Comparison of ENCODE assay signal across 24 cellular contexts in the genomic region with DNA sequence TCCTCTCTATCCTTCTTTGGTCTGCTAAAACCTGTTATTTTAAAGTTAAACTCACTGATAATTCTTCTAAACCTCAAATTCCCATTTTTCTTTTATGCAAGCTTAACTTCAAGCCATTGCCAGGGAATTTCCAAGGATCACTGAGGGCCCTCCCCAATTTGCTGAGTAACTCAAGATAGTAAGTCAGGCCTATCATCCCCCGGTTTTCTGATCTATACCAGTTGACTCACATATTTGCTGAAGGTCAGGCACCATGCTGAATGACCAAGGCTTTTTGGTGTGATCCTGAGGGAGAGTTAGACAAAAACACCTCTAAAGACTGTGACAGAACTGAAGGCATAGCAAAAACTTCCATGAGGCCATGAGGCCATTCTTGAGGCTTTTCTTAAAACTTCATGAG.
DNase-seq lines count a peak whose midpoint lies in the region; ATAC-seq and TF ChIP-seq lines count a peak whose summit lies in the region.
"Had no signal": no experiment of that assay in that cellular context is flagged by ENCODE, and none has a peak within 500 bp of the region (broad histone marks: within the 10 kb centered on the region; RNA-seq: fewer than 3 reads in every experiment).

No MANE protein-coding gene starts in this region.

- ATAC-seq in foreskin keratinocyte (peak; percentile 12), HG03139 (IDR thresholded peaks at IDR 0.05; ENCODE audit: unreplicated experiment) (no peak)
- no peak for ATAC-seq in activated CD4-positive, alpha-beta T cell treated with anti-CD3 and anti-CD28 coated beads for 36 hours
- ATAC-seq: HepG2; mucosa of descending colon; stimulated activated naive CD8-positive, alpha-beta T cell treated with anti-CD3 and anti-CD28 coated beads, Interleukin-15, amount 100 ng/mL, for 72 hours; T-cell had no signal

- peaks cover 9% of the 10 kb centered on the region for H3F3A ChIP-seq in smooth muscle cell (ENCODE audit: low read depth)

- H3K27me3 Mint-ChIP-seq in activated CD4-positive, alpha-beta T cell treated with anti-CD3 and anti-CD28 coated beads for 36 hours: no peaks in the 10 kb centered on the region
- H3K27me3 Mint-ChIP-seq: activated CD4-positive, alpha-beta T cell treated with anti-CD3 and anti-CD28 coated beads, Interleukin-2, amount 10 ng/mL, durations not matched to agents 24 days and 14 days; B cell; progenitor cell of endocrine pancreas; stimulated activated naive CD8-positive, alpha-beta T cell treated with anti-CD3 and anti-CD28 coated beads, Interleukin-15, amount 100 ng/mL, for 72 hours; T-cell had no signal

- H3K79me2 ChIP-seq in smooth muscle cell (ENCODE audit: low read depth): no peaks in the 10 kb centered on the region

- H3K27me3 ChIP-seq in foreskin keratinocyte: no peaks in the 10 kb centered on the region
- no peaks in the 10 kb centered on the region for H3K27me3 ChIP-seq in smooth muscle cell (ENCODE audit: low read depth)
- H3K27me3 ChIP-seq: dorsolateral prefrontal cortex had no signal

- no peaks in the 10 kb centered on the region for H3K36me3 ChIP-seq in smooth muscle cell (ENCODE audit: low read depth)

- no peaks in the 10 kb centered on the region for H4K20me1 ChIP-seq in smooth muscle cell (ENCODE audit: low read depth)

- H3K4me3 ChIP-seq in smooth muscle cell: no peak overlapping the region
- H3K4me3 ChIP-seq: dorsolateral prefrontal cortex, mucosa of descending colon, skin epidermis had no signal

- TF ChIP-seq CTCF in foreskin keratinocyte (conservative IDR thresholded peaks at IDR 0.05) (no peak), smooth muscle cell (IDR thresholded peaks at IDR 0.05; ENCODE audit: borderline replicate concordance, insufficient read depth, poor library complexity, severe bottlenecking) (no peak)

- CTCF ChIA-PET in activated CD4-positive, alpha-beta T cell treated with anti-CD3 and anti-CD28 coated beads for 36 hours (lab: Charles Lee): no interaction called here

- WGBS in smooth muscle cell (ENCODE audit: low lambda C conversion rate): 8% methylated on average over 1 of the region's 1 CpG

- H3K27ac ChIP-seq in foreskin keratinocyte (no peak overlapping the region), smooth muscle cell (ENCODE audit: low read depth) (peak overlapping the region; percentile 47)
- H3K27ac ChIP-seq: dorsolateral prefrontal cortex, epithelial cell of prostate had no signal

- DNase-seq in LHCN-M2 (ENCODE audit: low read depth) (peak; percentile 1), amniotic stem cell (lab: John Stamatoyannopoulos, UW) (peak; percentile 32), foreskin keratinocyte (peak in 1 of 2 donors; percentile 5), smooth muscle cell (lab: John Stamatoyannopoulos, UW; ENCODE audit: unreplicated experiment) (no peak)
- DNase-seq in activated CD4-positive, alpha-beta T cell treated with anti-CD3 and anti-CD28 coated beads for 36 hours: no peak
- DNase-seq in activated CD8-positive, alpha-beta memory T cell treated with anti-CD3 and anti-CD28 coated beads, Interleukin-2, amount 50 U/mL, for 4 hours: no peak
- DNase-seq: activated CD4-positive, alpha-beta T cell treated with anti-CD3 and anti-CD28 coated beads, Interleukin-2, amount 10 ng/mL, durations not matched to agents 24 days and 14 days; caudate nucleus; dorsolateral prefrontal cortex; EL; H7; mucosa of descending colon; NCI-H146; NCI-H82; SIG-M5; stimulated activated naive CD8-positive, alpha-beta T cell treated with anti-CD3 and anti-CD28 coated beads, Interleukin-15, amount 100 ng/mL, for 72 hours; T-cell; trophoblast cell had no signal

- no peaks in the 10 kb centered on the region for H3K4me1 Mint-ChIP-seq in activated CD4-positive, alpha-beta T cell treated with anti-CD3 and anti-CD28 coated beads for 36 hours
- H3K4me1 Mint-ChIP-seq: activated CD4-positive, alpha-beta T cell treated with anti-CD3 and anti-CD28 coated beads, Interleukin-2, amount 10 ng/mL, durations not matched to agents 24 days and 14 days; B cell; stimulated activated naive CD8-positive, alpha-beta T cell treated with anti-CD3 and anti-CD28 coated beads, Interleukin-15, amount 100 ng/mL, for 72 hours; T-cell had no signal

- no peak overlapping the region for H3K27ac Mint-ChIP-seq in activated CD4-positive, alpha-beta T cell treated with anti-CD3 and anti-CD28 coated beads for 36 hours
- H3K27ac Mint-ChIP-seq: activated CD4-positive, alpha-beta T cell treated with anti-CD3 and anti-CD28 coated beads, Interleukin-2, amount 10 ng/mL, durations not matched to agents 24 days and 14 days; B cell; stimulated activated naive CD8-positive, alpha-beta T cell treated with anti-CD3 and anti-CD28 coated beads, Interleukin-15, amount 100 ng/mL, for 72 hours; T-cell had no signal

- H3K4me1 ChIP-seq in foreskin keratinocyte: peaks cover 8% of the 10 kb centered on the region
- H3K4me1 ChIP-seq in smooth muscle cell (ENCODE audit: low read depth): no peaks in the 10 kb centered on the region

- POLR2A ChIA-PET in activated CD4-positive, alpha-beta T cell treated with anti-CD3 and anti-CD28 coated beads for 36 hours (lab: Charles Lee): no interaction called here

- peaks cover 22% of the 10 kb centered on the region for H3K9me3 Mint-ChIP-seq in activated CD4-positive, alpha-beta T cell treated with anti-CD3 and anti-CD28 coated beads for 36 hours (ENCODE audit: low read depth)
- H3K9me3 Mint-ChIP-seq: activated CD4-positive, alpha-beta T cell treated with anti-CD3 and anti-CD28 coated beads, Interleukin-2, amount 10 ng/mL, durations not matched to agents 24 days and 14 days had no signal

- intact Hi-C loops in activated CD4-positive, alpha-beta T cell treated with anti-CD3 and anti-CD28 coated beads for 36 hours (cut with DNase I, micrococcal nuclease): no loop called here

- H3K9ac ChIP-seq in smooth muscle cell (ENCODE audit: low read depth): no peak overlapping the region

- peak overlapping the region; percentile 48 for H2AFZ ChIP-seq in smooth muscle cell (ENCODE audit: low read depth)

- H3K9me3 ChIP-seq in smooth muscle cell (replicated peaks; ENCODE audit: low read depth): no peaks in the 10 kb centered on the region
- H3K9me3 ChIP-seq: mucosa of descending colon had no signal

- H3K36me3 Mint-ChIP-seq in activated CD4-positive, alpha-beta T cell treated with anti-CD3 and anti-CD28 coated beads for 36 hours (ENCODE audit: low read depth): no peaks in the 10 kb centered on the region
- H3K36me3 Mint-ChIP-seq: T-cell had no signal

- peak overlapping the region; percentile 11 for H3K4me2 ChIP-seq in smooth muscle cell

- H3K4me3 Mint-ChIP-seq in activated CD4-positive, alpha-beta T cell treated with anti-CD3 and anti-CD28 coated beads for 36 hours: no peak overlapping the region
- H3K4me3 Mint-ChIP-seq: activated CD4-positive, alpha-beta T cell treated with anti-CD3 and anti-CD28 coated beads, Interleukin-2, amount 10 ng/mL, durations not matched to agents 24 days and 14 days; B cell; stimulated activated naive CD8-positive, alpha-beta T cell treated with anti-CD3 and anti-CD28 coated beads, Interleukin-15, amount 100 ng/mL, for 72 hours; T-cell had no signal

Comparison
In these comparisons a context has a peak if more than half of its experiments do, and no peak if none do; other contexts are left out.
1. DNase-seq: peak in LHCN-M2 (single experiment) and amniotic stem cell (single experiment); none in smooth muscle cell (single experiment), activated CD4-positive, alpha-beta T cell treated with anti-CD3 and anti-CD28 coated beads for 36 hours (single experiment) and activated CD8-positive, alpha-beta memory T cell treated with anti-CD3 and anti-CD28 coated beads, Interleukin-2, amount 50 U/mL, for 4 hours (single experiment).